ENCODE assay signal across 24 cellular contexts in the genomic region with DNA sequence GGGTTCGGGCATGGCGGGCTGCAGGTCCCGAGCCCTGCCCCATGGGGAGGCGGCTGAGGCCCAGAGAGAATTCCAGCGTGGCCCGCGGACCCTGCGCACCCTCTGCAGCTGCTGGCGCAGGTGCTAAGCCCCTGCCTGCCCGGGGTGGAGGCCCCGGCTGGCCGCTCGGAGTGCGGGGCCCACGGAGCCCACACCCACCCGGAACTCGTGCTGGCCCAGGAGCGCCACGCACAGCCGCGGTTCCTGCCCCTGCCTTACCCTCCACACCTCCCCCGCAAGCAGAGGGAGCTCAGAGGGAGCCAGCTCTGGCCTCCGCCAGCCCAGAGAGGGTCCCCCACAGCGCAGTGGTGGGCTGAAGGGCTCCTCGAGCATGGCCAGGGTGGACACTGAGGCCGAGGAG.
DNase-seq lines count a peak whose midpoint lies in the region; ATAC-seq and TF ChIP-seq lines count a peak whose summit lies in the region.
"Had no signal": no experiment of that assay in that cellular context is flagged by ENCODE, and none has a peak within 500 bp of the region (broad histone marks: within the 10 kb centered on the region; RNA-seq: fewer than 3 reads in every experiment).

No MANE protein-coding gene starts in this region.

- no peak for TF ChIP-seq CTCF in testis (IDR thresholded peaks at IDR 0.05)

- no peak for TF ChIP-seq POLR2A in testis (IDR thresholded peaks at IDR 0.05)

- DNase-seq in Right ventricle myocardium inferior (ENCODE audit: missing footprints) (no peak), cardiac septum (ENCODE audit: low spot score) (no peak), testis (peak; percentile 14), NCI-H187 treated with DMSO at 0.1 percent for 48 hours (lab: John Stamatoyannopoulos, UW) (no peak)
- DNase-seq in stimulated activated naive CD8-positive, alpha-beta T cell treated with anti-CD3 and anti-CD28 coated beads, Interleukin-15, amount 100 ng/mL, for 72 hours = no peak
- DNase-seq in stimulated activated naive CD8-positive, alpha-beta T cell treated with anti-CD3 and anti-CD28 coated beads, Interleukin-15, Interleukin-2, amounts not matched to agents 100 U/mL and 50 U/mL, for 24 hours = no peak
- no peak for DNase-seq in activated T-cell treated with anti-CD3 and anti-CD28 coated beads, Interleukin-2, amount 50 U/mL, for 4 hours
- DNase-seq: 8988T; ACHN; AML-193; BE2C; CD4-positive, alpha-beta T cell; CD8-positive, alpha-beta memory T cell; DMS 273 treated with DMSO at 0.1 percent for 48 hours; DMS79; EL; GDM1; GM23248; H7 had no signal

- H3K27ac Mint-ChIP-seq in stimulated activated naive CD8-positive, alpha-beta T cell treated with anti-CD3 and anti-CD28 coated beads, Interleukin-15, amount 100 ng/mL, for 72 hours = no peak overlapping the region
- H3K27ac Mint-ChIP-seq: CD14-positive monocyte; CD4-positive, alpha-beta T cell; CD8-positive, alpha-beta memory T cell had no signal

- intact Hi-C loops in Right ventricle myocardium inferior (cut with DNase I) (no loop called here), cardiac septum (cut with DNase I) (no loop called here), testis (cut with DNase I; ENCODE audit: low total_unique reads) (no loop called here)

- peaks cover 0 to 8% of the 10 kb centered on the region in 2 donors for H3K9me3 Mint-ChIP-seq in stimulated activated naive CD8-positive, alpha-beta T cell treated with anti-CD3 and anti-CD28 coated beads, Interleukin-15, amount 100 ng/mL, for 72 hours
- no peaks in the 10 kb centered on the region for H3K9me3 Mint-ChIP-seq in activated T-cell treated with anti-CD3 and anti-CD28 coated beads, Interleukin-2, amount 50 U/mL, for 4 hours
- H3K9me3 Mint-ChIP-seq: CD4-positive, alpha-beta T cell had no signal

- peak; percentile 20 for ATAC-seq in Right ventricle myocardium inferior
- peak; percentile 66 for ATAC-seq in stimulated activated naive CD8-positive, alpha-beta T cell treated with anti-CD3 and anti-CD28 coated beads, Interleukin-15, amount 100 ng/mL, for 72 hours
- ATAC-seq in stimulated activated naive CD8-positive, alpha-beta T cell treated with anti-CD3 and anti-CD28 coated beads, Interleukin-15, Interleukin-2, amounts not matched to agents 100 U/mL and 50 U/mL, for 24 hours = no peak
- ATAC-seq in activated T-cell treated with anti-CD3 and anti-CD28 coated beads, Interleukin-2, amount 50 U/mL, for 4 hours = no peak
- ATAC-seq: A549, GM12878, HCT116 had no signal

- no peaks in the 10 kb centered on the region for H3K4me1 ChIP-seq in testis
- H3K4me1 ChIP-seq: BE2C had no signal

- H3K36me3 Mint-ChIP-seq in activated T-cell treated with anti-CD3 and anti-CD28 coated beads, Interleukin-2, amount 50 U/mL, for 4 hours (ENCODE audit: insufficient read depth) = no peaks in the 10 kb centered on the region
- H3K36me3 Mint-ChIP-seq: CD14-positive monocyte; CD8-positive, alpha-beta memory T cell had no signal

- H3K4me3 ChIP-seq in testis = peak overlapping the region; percentile 26 to 49
- H3K4me3 ChIP-seq: A549; BLaER1 treated with 17β-estradiol and CSF1 and Interleukin-3, amounts not matched to agents 10 nM and 100 nM; GM12878; GM23248 had no signal

- H3K4me3 Mint-ChIP-seq in stimulated activated naive CD8-positive, alpha-beta T cell treated with anti-CD3 and anti-CD28 coated beads, Interleukin-15, amount 100 ng/mL, for 72 hours = no peak overlapping the region
- H3K4me3 Mint-ChIP-seq in activated T-cell treated with anti-CD3 and anti-CD28 coated beads, Interleukin-2, amount 50 U/mL, for 4 hours = no peak overlapping the region
- H3K4me3 Mint-ChIP-seq: CD14-positive monocyte; CD4-positive, alpha-beta T cell; CD8-positive, alpha-beta memory T cell had no signal

- H3K36me3 ChIP-seq in testis (ENCODE audit: low read depth, missing control alignments) = no peaks in the 10 kb centered on the region
- H3K36me3 ChIP-seq: BE2C; BLaER1 treated with 17β-estradiol and CSF1 and Interleukin-3, amounts not matched to agents 10 nM and 100 nM had no signal

- H3K9me3 ChIP-seq in testis = no peaks in the 10 kb centered on the region
- H3K9me3 ChIP-seq: A549, BE2C had no signal

- no peak overlapping the region for H3K27ac ChIP-seq in testis
- H3K27ac ChIP-seq: A549; BLaER1 treated with 17β-estradiol and CSF1 and Interleukin-3, amounts not matched to agents 10 nM and 100 nM; GM23248 had no signal

- peaks cover 10% of the 10 kb centered on the region for H3K27me3 Mint-ChIP-seq in stimulated activated naive CD8-positive, alpha-beta T cell treated with anti-CD3 and anti-CD28 coated beads, Interleukin-15, amount 100 ng/mL, for 72 hours
- no peaks in the 10 kb centered on the region for H3K27me3 Mint-ChIP-seq in activated T-cell treated with anti-CD3 and anti-CD28 coated beads, Interleukin-2, amount 50 U/mL, for 4 hours (ENCODE audit: low read depth)
- H3K27me3 Mint-ChIP-seq: CD4-positive, alpha-beta T cell; CD8-positive, alpha-beta memory T cell had no signal

- H3K27me3 ChIP-seq in testis = no peaks in the 10 kb centered on the region
- H3K27me3 ChIP-seq: BE2C; BLaER1 treated with 17β-estradiol and CSF1 and Interleukin-3, amounts not matched to agents 10 nM and 100 nM had no signal

- peaks cover 5% of the 10 kb centered on the region for H3K4me1 Mint-ChIP-seq in stimulated activated naive CD8-positive, alpha-beta T cell treated with anti-CD3 and anti-CD28 coated beads, Interleukin-15, amount 100 ng/mL, for 72 hours
- H3K4me1 Mint-ChIP-seq in activated T-cell treated with anti-CD3 and anti-CD28 coated beads, Interleukin-2, amount 50 U/mL, for 4 hours (ENCODE audit: low read depth) = peaks cover 7% of the 10 kb centered on the region
- H3K4me1 Mint-ChIP-seq: CD14-positive monocyte; CD8-positive, alpha-beta memory T cell had no signal

- 80 to 88% methylated on average over 4 to 14 of the region's 26 CpGs for WGBS in testis, 2 donors

Comparison
In these comparisons a context has a peak if more than half of its experiments do, and no peak if none do; other contexts are left out.
1. ATAC-seq: peak in Right ventricle myocardium inferior (single experiment) and stimulated activated naive CD8-positive, alpha-beta T cell treated with anti-CD3 and anti-CD28 coated beads, Interleukin-15, amount 100 ng/mL, for 72 hours (single experiment); none in stimulated activated naive CD8-positive, alpha-beta T cell treated with anti-CD3 and anti-CD28 coated beads, Interleukin-15, Interleukin-2, amounts not matched to agents 100 U/mL and 50 U/mL, for 24 hours (single experiment) and activated T-cell treated with anti-CD3 and anti-CD28 coated beads, Interleukin-2, amount 50 U/mL, for 4 hours (0 of 2).